Comparison of ENCODE assay signal across 24 cellular contexts in genomic region chr2:176088937-176089842, GRCh38. TPM values are rescaled to one million over a fixed set of nuclear protein-coding genes. Genes with fewer than 3 reads are reported as not detected.
"Had no signal": no experiment of that assay in that cellular context is flagged by ENCODE, and none has a peak within 500 bp of the region (broad histone marks: within the 10 kb centered on the region; RNA-seq: fewer than 3 reads in every experiment).

No MANE protein-coding gene starts in this region.

- H3K9me3 Mint-ChIP-seq: activated naive CD4-positive, alpha-beta T cell treated with anti-CD3 and anti-CD28 coated beads, Interleukin-2, amount 50 U/mL, for 72 hours; neural crest cell had no signal

- ATAC-seq: activated CD4-positive, CD25-positive, alpha-beta regulatory T cell treated with anti-CD3 and anti-CD28 coated beads, Interleukin-2, amount 50 U/mL, for 24 hours had no signal

- H3K36me3 ChIP-seq: cardiac muscle cell, esophagus muscularis mucosa, gastroesophageal sphincter, heart left ventricle, right atrium auricular region, stomach had no signal

- H3K9me3 ChIP-seq: esophagus muscularis mucosa, gastroesophageal sphincter, heart left ventricle, right atrium auricular region had no signal

- H3K27ac ChIP-seq: cardiac muscle cell, esophagus muscularis mucosa, gastroesophageal sphincter, right atrium auricular region, stomach had no signal

- FAIRE-seq: small intestine had no signal

- H3K27ac Mint-ChIP-seq: activated naive CD4-positive, alpha-beta T cell treated with anti-CD3 and anti-CD28 coated beads, Interleukin-2, amount 50 U/mL, for 72 hours; immature natural killer cell; progenitor cell of endocrine pancreas had no signal

- DNase-seq: activated CD4-positive, alpha-beta T cell treated with anti-CD3 and anti-CD28 coated beads, Interleukin-2, amount 50 U/mL, for 1 hour; activated gamma-delta T cell treated with Interleukin-2 at 50 U/mL for 16 hours; effector memory CD4-positive, alpha-beta T cell; immature natural killer cell; stimulated activated CD4-positive, alpha-beta T cell treated with anti-CD3 and anti-CD28 coated beads, Interleukin-4, amount 100 ng/mL, for 1 hour had no signal

RNA-seq across cellular contexts. Expression of gene HOXD13, which starts 3.3 kb away (rescaled TPM):
- total RNA-seq: activated naive CD4-positive, alpha-beta T cell treated with anti-CD3 and anti-CD28 coated beads, Interleukin-2, amount 50 U/mL, for 72 hours; cardiac muscle cell; chondrocyte; endothelial cell of umbilical vein; esophagus muscularis mucosa; gastroesophageal sphincter; heart left ventricle; left ventricle myocardium superior; mononuclear cell; neural crest cell; omental fat pad; progenitor cell of endocrine pancreas; right atrium auricular region; stomach; T-helper 1 cell treated with Interleukin-12 subunit alpha and Interleukin-12 subunit beta and Interleukin-4 antibody, amounts not matched to agents 30 ng/mL and 1 ng/mL, for 36 hours; temporal lobe had no signal
- polyA plus RNA-seq: cardiac muscle cell, endothelial cell of umbilical vein, heart left ventricle, immature natural killer cell, small intestine, stomach had no signal

RNA-seq across cellular contexts. Expression of gene EVX2, which starts 5.4 kb away (rescaled TPM):
- total RNA-seq: activated naive CD4-positive, alpha-beta T cell treated with anti-CD3 and anti-CD28 coated beads, Interleukin-2, amount 50 U/mL, for 72 hours; chondrocyte; dermis blood vessel endothelial cell; endothelial cell of umbilical vein; left ventricle myocardium superior; mononuclear cell; omental fat pad; progenitor cell of endocrine pancreas; right atrium auricular region; stomach; T-helper 1 cell treated with Interleukin-12 subunit alpha and Interleukin-12 subunit beta and Interleukin-4 antibody, amounts not matched to agents 30 ng/mL and 1 ng/mL, for 36 hours; temporal lobe had no signal
- polyA plus RNA-seq: endothelial cell of umbilical vein, heart left ventricle, immature natural killer cell, small intestine, stomach had no signal

RNA-seq across cellular contexts. Expression of gene HOXD12, which starts 10.4 kb away (rescaled TPM):
- total RNA-seq: activated naive CD4-positive, alpha-beta T cell treated with anti-CD3 and anti-CD28 coated beads, Interleukin-2, amount 50 U/mL, for 72 hours; cardiac muscle cell; chondrocyte; dermis blood vessel endothelial cell; endothelial cell of umbilical vein; esophagus muscularis mucosa; gastroesophageal sphincter; heart left ventricle; left ventricle myocardium superior; mononuclear cell; neural crest cell; omental fat pad; progenitor cell of endocrine pancreas; right atrium auricular region; stomach; T-helper 1 cell treated with Interleukin-12 subunit alpha and Interleukin-12 subunit beta and Interleukin-4 antibody, amounts not matched to agents 30 ng/mL and 1 ng/mL, for 36 hours; temporal lobe had no signal
- polyA plus RNA-seq: cardiac muscle cell, endothelial cell of umbilical vein, heart left ventricle, immature natural killer cell, small intestine, stomach had no signal

RNA-seq across cellular contexts. Expression of gene HOXD11, which starts 17.9 kb away (rescaled TPM):
- total RNA-seq: activated naive CD4-positive, alpha-beta T cell treated with anti-CD3 and anti-CD28 coated beads, Interleukin-2, amount 50 U/mL, for 72 hours; cardiac muscle cell; chondrocyte; endothelial cell of umbilical vein; esophagus muscularis mucosa; gastroesophageal sphincter; heart left ventricle; left ventricle myocardium superior; mononuclear cell; neural crest cell; omental fat pad; progenitor cell of endocrine pancreas; right atrium auricular region; stomach; T-helper 1 cell treated with Interleukin-12 subunit alpha and Interleukin-12 subunit beta and Interleukin-4 antibody, amounts not matched to agents 30 ng/mL and 1 ng/mL, for 36 hours; temporal lobe had no signal
- polyA plus RNA-seq: cardiac muscle cell, endothelial cell of umbilical vein, heart left ventricle, immature natural killer cell, small intestine, stomach had no signal

RNA-seq across cellular contexts. Expression of gene HOXD10, which starts 27.4 kb away (rescaled TPM):
- total RNA-seq: activated naive CD4-positive, alpha-beta T cell treated with anti-CD3 and anti-CD28 coated beads, Interleukin-2, amount 50 U/mL, for 72 hours; cardiac muscle cell; chondrocyte; endothelial cell of umbilical vein; left ventricle myocardium superior; mononuclear cell; neural crest cell; progenitor cell of endocrine pancreas; right atrium auricular region; T-helper 1 cell treated with Interleukin-12 subunit alpha and Interleukin-12 subunit beta and Interleukin-4 antibody, amounts not matched to agents 30 ng/mL and 1 ng/mL, for 36 hours; temporal lobe had no signal
- polyA plus RNA-seq: cardiac muscle cell, endothelial cell of umbilical vein, immature natural killer cell, stomach had no signal
